ENCODE assay signal across 1 cellular context in genomic region chr21:29221259-29221744, GRCh38.
A peak's percentile ranks its signal among the peaks of the same experiment; 100 is the strongest.
TF ChIP-seq lines count a peak whose summit lies in the region.

No MANE protein-coding gene starts in this region.

TF ChIP-seq in K562, 482 proteins besides CTCF, POLR2A, EP300 and RAD21 (continued from another document):
- TF ChIP-seq ZNF449 (CRISPR knock-in tag; IDR thresholded peaks at IDR 0.05) (no peak), DPF2 (IDR thresholded peaks at IDR 0.05) (no peak), TCF3 (CRISPR knock-in tag; IDR thresholded peaks at IDR 0.05) (peak; percentile 87), TAL1 (IDR thresholded peaks at IDR 0.05) (peak; percentile 87), GTF2E2 (tag; IDR thresholded peaks at IDR 0.05) (no peak), SOX6 (IDR thresholded peaks at IDR 0.05) (peak; percentile 55; the same call in 1 of the 2 replicates), GATA2 (CRISPR knock-in tag; IDR thresholded peaks at IDR 0.05) (0 out of 2 replicates have a peak, but pooled peaks have one; percentile 32), SIX5 (IDR thresholded peaks at IDR 0.05; ENCODE audit: borderline replicate concordance in 1 of 2, insufficient read depth in 1 of 2, low read depth in 1 of 2, low read length in 2 of 2) (no peak), TRIM24 (IDR thresholded peaks at IDR 0.05) (peak in 1 of 2 experiments; percentile 44; a peak in 1 of 4 replicates), GABPA (tag; conservative IDR thresholded peaks at IDR 0.05; ENCODE audit: low read depth) (no peak), TBL1XR1 (IDR thresholded peaks at IDR 0.05; ENCODE audit: low read length in 2 of 2) (peak in 1 of 2 experiments; percentile 45; a peak in 1 of 4 replicates), TEAD4 (IDR thresholded peaks at IDR 0.05; ENCODE audit: low read length) (peak; percentile 84), TEAD4 (CRISPR knock-in tag; IDR thresholded peaks at IDR 0.05; ENCODE audit: borderline replicate concordance) (no peak), FOS (IDR thresholded peaks at IDR 0.05; ENCODE audit: extremely low read depth, insufficient read length) (no peak), PREB (CRISPR knock-in tag; IDR thresholded peaks at IDR 0.05) (no peak), ZNF318 (IDR thresholded peaks at IDR 0.05; ENCODE audit: borderline replicate concordance in 1 of 2, low read depth in 1 of 2) (peak; percentile 17 to 20; a peak in 1 of 4 replicates), KHSRP (IDR thresholded peaks at IDR 0.05) (peak; percentile 14; the same call in 1 of the 2 replicates), EP400 (IDR thresholded peaks at IDR 0.05) (no peak), ZC3H8 (IDR thresholded peaks at IDR 0.05) (no peak), SMARCE1 (IDR thresholded peaks at IDR 0.05) (peak; percentile 75; the same call in 1 of the 2 replicates), SMARCA4 (IDR thresholded peaks at IDR 0.05) (peak; percentile 49; the same call in 1 of the 2 replicates), ESRRB (CRISPR knock-in tag; IDR thresholded peaks at IDR 0.05; ENCODE audit: borderline replicate concordance) (no peak), SMARCC2 (IDR thresholded peaks at IDR 0.05; ENCODE audit: low read depth) (peak; percentile 28; the same call in 1 of the 2 replicates), FOXM1 (IDR thresholded peaks at IDR 0.05; ENCODE audit: low read depth) (peak; percentile 55; the same call in 1 of the 2 replicates), FOXM1 (CRISPR knock-in tag; IDR thresholded peaks at IDR 0.05; ENCODE audit: low read depth) (no peak), KAT7 (CRISPR knock-in tag; IDR thresholded peaks at IDR 0.05; ENCODE audit: borderline replicate concordance) (no peak), JUND (IDR thresholded peaks at IDR 0.05; ENCODE audit: borderline replicate concordance, low read depth, low read length) (peak; percentile 57), JUND (tag; IDR thresholded peaks at IDR 0.05; ENCODE audit: borderline replicate concordance, low read depth, low read length) (0 out of 3 replicates have a peak, but pooled peaks have one; percentile 23), ZNF436 (CRISPR knock-in tag; IDR thresholded peaks at IDR 0.05) (no peak), XRCC3 (IDR thresholded peaks at IDR 0.05) (no peak), HES1 (IDR thresholded peaks at IDR 0.05; ENCODE audit: low read depth) (peak; percentile 59)
